ENCODE assay signal across 22 cellular contexts in the genomic region with DNA sequence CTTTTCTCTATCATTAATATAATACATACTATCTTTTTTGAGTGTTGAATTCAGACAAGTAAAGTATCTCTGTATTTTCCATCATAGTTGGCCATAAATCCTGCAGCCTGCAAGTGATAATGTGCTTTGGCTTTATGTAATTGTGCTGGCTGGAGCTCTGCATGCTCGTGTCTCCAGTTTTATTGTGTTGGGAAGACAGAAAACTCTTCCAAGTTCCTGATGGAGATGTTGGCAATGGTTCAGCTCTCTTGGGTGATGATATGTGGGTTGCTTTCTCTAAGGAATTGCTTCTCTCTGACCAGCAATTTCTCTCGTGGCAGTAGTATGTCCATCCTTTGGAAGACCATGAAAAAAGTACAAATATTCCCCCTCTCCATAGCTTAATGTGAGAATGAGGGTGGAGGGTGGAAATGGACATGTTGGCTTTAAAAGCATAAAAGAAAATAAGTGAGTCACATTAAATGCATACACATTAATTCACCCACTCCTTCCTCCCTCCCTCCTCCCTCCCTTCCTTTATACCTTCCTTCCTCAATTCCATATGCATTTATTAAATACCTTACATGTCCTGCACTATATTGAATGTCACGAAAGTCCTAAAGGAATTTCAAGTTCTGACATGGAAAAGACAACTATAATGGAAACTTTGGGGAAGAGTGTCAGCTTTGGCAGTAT.
DNase-seq lines count a peak whose midpoint lies in the region; ATAC-seq and TF ChIP-seq lines count a peak whose summit lies in the region.
"Had no signal": no experiment of that assay in that cellular context is flagged by ENCODE, and none has a peak within 500 bp of the region (broad histone marks: within the 10 kb centered on the region; RNA-seq: fewer than 3 reads in every experiment).

No MANE protein-coding gene starts in this region.

- H3K27me3 Mint-ChIP-seq in neural progenitor cell (ENCODE audit: insufficient read depth, low read depth): no peaks in the 10 kb centered on the region

- H3K27me3 ChIP-seq in mammary epithelial cell (ENCODE audit: insufficient read depth, low read length) (no peaks in the 10 kb centered on the region), neural progenitor cell (peaks cover 18% of the 10 kb centered on the region)
- H3K27me3 ChIP-seq: gastrocnemius medialis had no signal

- H3K36me3 Mint-ChIP-seq in neural progenitor cell: no peaks in the 10 kb centered on the region
- H3K36me3 Mint-ChIP-seq: WTC11 had no signal

- no peak for ATAC-seq in HG03039 (IDR thresholded peaks at IDR 0.05; ENCODE audit: unreplicated experiment)
- ATAC-seq: activated CD8-positive, alpha-beta T cell treated with anti-CD3 and anti-CD28 coated beads, Interleukin-2, amount 10 ng/mL, durations not matched to agents 7 days and 5 days; gastrocnemius medialis; upper lobe of right lung had no signal

- H3K9me3 Mint-ChIP-seq in neural progenitor cell: no peaks in the 10 kb centered on the region
- H3K9me3 Mint-ChIP-seq: activated T-helper 1 cell treated with anti-CD3 and anti-CD28 coated beads, Interleukin-12 subunit alpha, Interleukin-12 subunit beta, Interleukin-2, Interleukin-4 antibody, amounts not matched to agents 30 ng/mL and 10 ng/mL and 1 ng/mL, durations not matched to agents 14 hours and 24 hours and 36 hours; central memory CD8-positive, alpha-beta T cell; endodermal cell; WTC11 had no signal

- in situ Hi-C loops in mammary epithelial cell (cut with MboI; ENCODE audit: low sequenced_read_pairs in 2 of 2): no loop called here

- peak overlapping the region; percentile 9 for H2AFZ ChIP-seq in mammary epithelial cell (ENCODE audit: low read depth, low read length)
- H2AFZ ChIP-seq in neural progenitor cell (replicated peaks): peak overlapping the region; percentile 57

- H3K4me2 ChIP-seq in mammary epithelial cell (ENCODE audit: insufficient read depth, low read depth, low read length) (peak overlapping the region; percentile 69), neural progenitor cell (no peak overlapping the region)

- H3K27ac ChIP-seq in mammary epithelial cell (ENCODE audit: insufficient read depth, low read depth, low read length) (no peak overlapping the region), neural progenitor cell (no peak overlapping the region)
- H3K27ac ChIP-seq: gastrocnemius medialis, spleen, upper lobe of right lung had no signal

- H3K4me3 ChIP-seq in mammary epithelial cell (replicated peaks in 1 of 3; ENCODE audit: insufficient read depth in 1 of 3, low read depth in 2 of 3, low read length in 3 of 3) (no peak overlapping the region), neural progenitor cell (no peak overlapping the region)
- H3K4me3 ChIP-seq: gastrocnemius medialis, left ventricle myocardium inferior, spleen, upper lobe of right lung had no signal

- intact Hi-C loops in mammary epithelial cell (cut with micrococcal nuclease): no loop called here

- H3K27ac Mint-ChIP-seq in neural progenitor cell: no peak overlapping the region
- H3K27ac Mint-ChIP-seq: activated CD8-positive, alpha-beta T cell treated with anti-CD3 and anti-CD28 coated beads, Interleukin-2, amount 10 ng/mL, durations not matched to agents 7 days and 5 days; activated T-helper 1 cell treated with anti-CD3 and anti-CD28 coated beads, Interleukin-12 subunit alpha, Interleukin-12 subunit beta, Interleukin-2, Interleukin-4 antibody, amounts not matched to agents 30 ng/mL and 10 ng/mL and 1 ng/mL, durations not matched to agents 14 hours and 24 hours and 36 hours; endodermal cell; progenitor cell of endocrine pancreas; WTC11 had no signal

- no TSS peak for BruUV-seq in mammary epithelial cell (replicated peaks; lab: Mats Ljungman, UMichigan)

- dilution Hi-C loops in mammary epithelial cell (cut with HindIII; ENCODE audit: low sequenced_read_pairs): no loop called here

- no peaks in the 10 kb centered on the region for H3K4me1 Mint-ChIP-seq in neural progenitor cell
- H3K4me1 Mint-ChIP-seq: central memory CD8-positive, alpha-beta T cell; endodermal cell; WTC11 had no signal

- H3K9me3 ChIP-seq in mammary epithelial cell (replicated peaks; ENCODE audit: insufficient read depth, low read length) (no peaks in the 10 kb centered on the region), neural progenitor cell (ENCODE audit: low read depth) (no peaks in the 10 kb centered on the region)
- H3K9me3 ChIP-seq: gastrocnemius medialis, left ventricle myocardium inferior, spleen, upper lobe of right lung had no signal

- H3K36me3 ChIP-seq in mammary epithelial cell (ENCODE audit: insufficient read depth, low read length) (no peaks in the 10 kb centered on the region), neural progenitor cell (no peaks in the 10 kb centered on the region)
- H3K36me3 ChIP-seq: gastrocnemius medialis, left ventricle myocardium inferior, spleen, upper lobe of right lung had no signal

- no peak for TF ChIP-seq CTCF in mammary epithelial cell (conservative IDR thresholded peaks at IDR 0.05 in 1 of 2, IDR thresholded peaks at IDR 0.05 in 1 of 2; ENCODE audit: extremely low read depth in 1 of 2, insufficient read depth in 1 of 2, low read depth in 1 of 2, low read length in 2 of 2)
- no peak for TF ChIP-seq CTCF in neural progenitor cell (IDR thresholded peaks at IDR 0.05)

- no peaks in the 10 kb centered on the region for H3F3A ChIP-seq in neural progenitor cell (ENCODE audit: low read depth)

- no peak overlapping the region for H3K4me3 Mint-ChIP-seq in neural progenitor cell
- H3K4me3 Mint-ChIP-seq: activated CD8-positive, alpha-beta T cell treated with anti-CD3 and anti-CD28 coated beads, Interleukin-2, amount 10 ng/mL, durations not matched to agents 7 days and 5 days; activated T-helper 1 cell treated with anti-CD3 and anti-CD28 coated beads, Interleukin-12 subunit alpha, Interleukin-12 subunit beta, Interleukin-2, Interleukin-4 antibody, amounts not matched to agents 30 ng/mL and 10 ng/mL and 1 ng/mL, durations not matched to agents 14 hours and 24 hours and 36 hours; central memory CD8-positive, alpha-beta T cell; endodermal cell; WTC11 had no signal

- peak; percentile 9 for DNase-seq in Daoy (ENCODE audit: low read depth)
- peak; percentile 36 for DNase-seq in HT1080 (ENCODE audit: low read depth)
- DNase-seq in mammary epithelial cell: peak; percentile 1
- no peak for DNase-seq in neural progenitor cell (ENCODE audit: low spot score)
- DNase-seq in NCI-H2081 (lab: John Stamatoyannopoulos, UW): no peak
- no peak for DNase-seq in NCI-H446 (lab: John Stamatoyannopoulos, UW)
- DNase-seq in C1 segment of cervical spinal cord (lab: John Stamatoyannopoulos, UW): no peak
- DNase-seq: activated CD8-positive, alpha-beta T cell treated with anti-CD3 and anti-CD28 coated beads, Interleukin-2, amount 10 ng/mL, durations not matched to agents 7 days and 5 days; gastrocnemius medialis; GDM1; left ventricle myocardium inferior; NCI-H2029; spleen; stimulated activated naive CD4-positive, alpha-beta T cell; T-helper 1 cell; upper lobe of right lung had no signal

- H4K20me1 ChIP-seq in mammary epithelial cell (ENCODE audit: insufficient read depth, low read length) (no peaks in the 10 kb centered on the region), neural progenitor cell (ENCODE audit: low read depth) (no peaks in the 10 kb centered on the region)

- H3K9ac ChIP-seq in mammary epithelial cell (ENCODE audit: insufficient read depth, low read length): no peak overlapping the region
- H3K9ac ChIP-seq in neural progenitor cell: no peak overlapping the region

- H3K4me1 ChIP-seq in mammary epithelial cell (ENCODE audit: insufficient read depth, low read length) (peaks cover 31% of the 10 kb centered on the region), neural progenitor cell (no peaks in the 10 kb centered on the region)
- H3K4me1 ChIP-seq: gastrocnemius medialis, spleen, upper lobe of right lung had no signal

- 26% methylated on average over 3 of the region's 3 CpGs for WGBS in mammary epithelial cell (ENCODE audit: low coverage, missing lambda C conversion rate)

- H3K79me2 ChIP-seq in mammary epithelial cell (ENCODE audit: insufficient read depth, low read length) (no peaks in the 10 kb centered on the region), neural progenitor cell (ENCODE audit: low read depth) (no peaks in the 10 kb centered on the region)

- CTCF ChIA-PET in mammary epithelial cell (lab: Charles Lee; ENCODE audit: low non-redundant PET): interaction anchor here (0.9 kb wide), 1 partner anchor 30 kb away, joined by 3 read pairs; no protein-coding TSS in a partner anchor

Comparison
In these comparisons a context has a peak if more than half of its experiments do, and no peak if none do; other contexts are left out.
1. DNase-seq: peak in Daoy (single experiment), HT1080 (single experiment) and mammary epithelial cell (single experiment); none in neural progenitor cell (single experiment), NCI-H2081 (0 of 2), NCI-H446 (0 of 2) and C1 segment of cervical spinal cord (0 of 14).